Comparison of ENCODE assay signal across 24 cellular contexts in genomic region chr1:53951697-53952096, GRCh38. TPM values are rescaled to one million over a fixed set of nuclear protein-coding genes. Genes with fewer than 3 reads are reported as not detected.
DNase-seq lines count a peak whose midpoint lies in the region; FAIRE-seq and TF ChIP-seq lines count a peak whose summit lies in the region.
"Had no signal": no experiment of that assay in that cellular context is flagged by ENCODE, and none has a peak within 500 bp of the region (broad histone marks: within the 10 kb centered on the region; RNA-seq: fewer than 3 reads in every experiment).

No MANE protein-coding gene starts in this region.

- H3K27ac ChIP-seq in mammary epithelial cell (ENCODE audit: insufficient read depth, low read depth, low read length), result no peak overlapping the region
- peak overlapping the region; percentile 36; the same call in 1 of the 2 replicates for H3K27ac ChIP-seq in WERI-Rb-1
- H3K27ac ChIP-seq in liver (ENCODE audit: low read depth in 1 of 2, low read length in 2 of 2), result peak overlapping the region in 1 of 2 donors; percentile 3
- H3K27ac ChIP-seq in kidney (ENCODE audit: low read depth in 2 of 2, low read length in 2 of 2), result no peak overlapping the region
- H3K27ac ChIP-seq: BLaER1, KMS-11 had no signal

- H3K9me3 ChIP-seq in mammary epithelial cell (replicated peaks; ENCODE audit: insufficient read depth, low read length) (no peaks in the 10 kb centered on the region), WERI-Rb-1 (ENCODE audit: severe bottlenecking) (no peaks in the 10 kb centered on the region), liver (ENCODE audit: control insufficient read depth in 4 of 4, low read length in 3 of 4) (no peaks in the 10 kb centered on the region), kidney (ENCODE audit: control insufficient read depth in 1 of 2, low read length in 2 of 2) (no peaks in the 10 kb centered on the region)
- H3K9me3 ChIP-seq: BLaER1 had no signal

- peak overlapping the region; percentile 54 for H3K27ac Mint-ChIP-seq in MCF 10A (ENCODE audit: low read depth, unreplicated experiment)
- H3K27ac Mint-ChIP-seq in activated CD4-positive, alpha-beta T cell treated with anti-CD3 and anti-CD28 coated beads, Interleukin-2, amount 10 ng/mL, durations not matched to agents 7 days and 5 days, result no peak overlapping the region
- H3K27ac Mint-ChIP-seq: CD8-positive, alpha-beta T cell had no signal

- CTCF ChIA-PET in MCF 10A (lab: Yijun Ruan, JAX) (interaction anchor here (5.9 kb wide), 1 partner anchor 74 kb away, joined by 59 read pairs; no protein-coding TSS in a partner anchor), mammary epithelial cell (lab: Charles Lee; ENCODE audit: low non-redundant PET) (no interaction called here)
- CTCF ChIA-PET in activated CD4-positive, alpha-beta T cell treated with anti-CD3 and anti-CD28 coated beads, Interleukin-2, amount 10 ng/mL, durations not matched to agents 7 days and 5 days (lab: Charles Lee), result no interaction called here

- dilution Hi-C loops in mammary epithelial cell (cut with HindIII; ENCODE audit: low sequenced_read_pairs), result no loop called here

- POLR2A ChIA-PET in MCF 10A (lab: Yijun Ruan, JAX), result interaction anchor here (0.9 kb wide), 1 partner anchor 90 kb away, joined by 4 read pairs; no protein-coding TSS in a partner anchor
- POLR2A ChIA-PET in activated CD4-positive, alpha-beta T cell treated with anti-CD3 and anti-CD28 coated beads, Interleukin-2, amount 10 ng/mL, durations not matched to agents 7 days and 5 days (lab: Charles Lee), result no interaction called here

- intact Hi-C loops in MCF 10A (cut with micrococcal nuclease) (no loop called here), mammary epithelial cell (cut with micrococcal nuclease) (loop anchor here (10.0 kb wide), 1 partner anchor 467 kb away; no protein-coding TSS in a partner anchor), kidney (cut with DNase I) (no loop called here)

- FAIRE-seq in kidney (lab: Jason Lieb, UNC), result no peak
- FAIRE-seq: A204.1, GM12891, GM18507 had no signal

- WGBS in mammary epithelial cell (ENCODE audit: low coverage, missing lambda C conversion rate), result 94% methylated on average over 2 of the region's 5 CpGs
- 54% methylated on average over 5 of the region's 5 CpGs for WGBS in liver

- peaks cover 30% of the 10 kb centered on the region for H3K36me3 Mint-ChIP-seq in MCF 10A (ENCODE audit: insufficient read depth, unreplicated experiment)
- peaks cover 11% of the 10 kb centered on the region for H3K36me3 Mint-ChIP-seq in activated CD4-positive, alpha-beta T cell treated with anti-CD3 and anti-CD28 coated beads, Interleukin-2, amount 10 ng/mL, durations not matched to agents 7 days and 5 days (ENCODE audit: low read depth)

- TF ChIP-seq CTCF in MCF 10A (IDR thresholded peaks at IDR 0.05; ENCODE audit: unreplicated experiment) (no peak), mammary epithelial cell (conservative IDR thresholded peaks at IDR 0.05 in 1 of 2, IDR thresholded peaks at IDR 0.05 in 1 of 2; ENCODE audit: extremely low read depth in 1 of 2, insufficient read depth in 1 of 2, low read depth in 1 of 2, low read length in 2 of 2) (no peak), WERI-Rb-1 (IDR thresholded peaks at IDR 0.05; ENCODE audit: low read depth, low read length) (no peak), liver (IDR thresholded peaks at IDR 0.05; ENCODE audit: low read depth, low read length, missing input control) (no peak), kidney (IDR thresholded peaks at IDR 0.05; ENCODE audit: borderline replicate concordance, extremely low read depth, insufficient read depth) (no peak)

- H3K27me3 ChIP-seq in mammary epithelial cell (ENCODE audit: insufficient read depth, low read length) (no peaks in the 10 kb centered on the region), WERI-Rb-1 (ENCODE audit: insufficient read depth, low read depth, severe bottlenecking) (no peaks in the 10 kb centered on the region), liver (ENCODE audit: control insufficient read depth in 4 of 4, insufficient read depth in 4 of 4, low read length in 3 of 4) (no peaks in the 10 kb centered on the region)
- H3K27me3 ChIP-seq: BLaER1 had no signal

- H3K4me3 Mint-ChIP-seq in MCF 10A (ENCODE audit: unreplicated experiment), result no peak overlapping the region
- H3K4me3 Mint-ChIP-seq in activated CD4-positive, alpha-beta T cell treated with anti-CD3 and anti-CD28 coated beads, Interleukin-2, amount 10 ng/mL, durations not matched to agents 7 days and 5 days, result no peak overlapping the region
- H3K4me3 Mint-ChIP-seq: CD8-positive, alpha-beta T cell had no signal

- peaks cover 21% of the 10 kb centered on the region for H3K36me3 ChIP-seq in mammary epithelial cell (ENCODE audit: insufficient read depth, low read length)
- peaks cover 52% of the 10 kb centered on the region for H3K36me3 ChIP-seq in WERI-Rb-1
- H3K36me3 ChIP-seq in liver (ENCODE audit: control insufficient read depth in 4 of 4, insufficient read depth in 3 of 4, low read depth in 1 of 4, low read length in 3 of 4), result peaks cover 1 to 8% (median 3%) of the 10 kb centered on the region in 4 donors
- peaks cover 6 to 15% of the 10 kb centered on the region in 2 donors for H3K36me3 ChIP-seq in kidney (ENCODE audit: control insufficient read depth in 1 of 2, insufficient read depth in 2 of 2, low read length in 2 of 2)

- H3K4me1 ChIP-seq in mammary epithelial cell (ENCODE audit: insufficient read depth, low read length) (peaks cover 26% of the 10 kb centered on the region), liver (ENCODE audit: control insufficient read depth in 4 of 4, insufficient read depth in 4 of 4, low read length in 3 of 4) (peaks cover 2 to 16% (median 12%) of the 10 kb centered on the region in 4 donors), kidney (ENCODE audit: control insufficient read depth in 1 of 2, insufficient read depth in 1 of 2, low read depth in 1 of 2, low read length in 2 of 2) (peaks cover 3 to 5% of the 10 kb centered on the region in 2 donors)

- BruUV-seq in MCF 10A (replicated peaks; lab: Mats Ljungman, UMichigan) (no TSS peak), mammary epithelial cell (replicated peaks; lab: Mats Ljungman, UMichigan) (no TSS peak)

- no peak for TF ChIP-seq RAD21 in liver (IDR thresholded peaks at IDR 0.05)

- H3K9me3 Mint-ChIP-seq in MCF 10A (ENCODE audit: unreplicated experiment), result no peaks in the 10 kb centered on the region
- H3K9me3 Mint-ChIP-seq in activated CD4-positive, alpha-beta T cell treated with anti-CD3 and anti-CD28 coated beads, Interleukin-2, amount 10 ng/mL, durations not matched to agents 7 days and 5 days, result no peaks in the 10 kb centered on the region
- H3K9me3 Mint-ChIP-seq: CD8-positive, alpha-beta T cell had no signal

- H3K4me1 Mint-ChIP-seq in MCF 10A (ENCODE audit: insufficient read depth, unreplicated experiment), result peaks cover 18% of the 10 kb centered on the region
- peaks cover 26% of the 10 kb centered on the region for H3K4me1 Mint-ChIP-seq in activated CD4-positive, alpha-beta T cell treated with anti-CD3 and anti-CD28 coated beads, Interleukin-2, amount 10 ng/mL, durations not matched to agents 7 days and 5 days

- H3K4me2 ChIP-seq in mammary epithelial cell (ENCODE audit: insufficient read depth, low read depth, low read length), result no peak overlapping the region
- H3K4me2 ChIP-seq: BLaER1, KMS-11 had no signal

- H3K4me3 ChIP-seq in mammary epithelial cell (replicated peaks in 1 of 3; ENCODE audit: insufficient read depth in 1 of 3, low read depth in 2 of 3, low read length in 3 of 3) (no peak overlapping the region), WERI-Rb-1 (ENCODE audit: low read depth, low read length) (no peak overlapping the region), liver (ENCODE audit: low read depth in 1 of 3, low read length in 3 of 3) (no peak overlapping the region), kidney (ENCODE audit: low read length in 2 of 2) (no peak overlapping the region)
- H3K4me3 ChIP-seq: BLaER1 had no signal

- H3K9ac ChIP-seq in mammary epithelial cell (ENCODE audit: insufficient read depth, low read length) (no peak overlapping the region), liver (ENCODE audit: low read depth in 1 of 2, low read length in 2 of 2) (no peak overlapping the region), kidney (ENCODE audit: low read length in 2 of 2) (no peak overlapping the region)
- H3K9ac ChIP-seq: BLaER1, KMS-11 had no signal

- DNase-seq in MCF 10A (ENCODE audit: unreplicated experiment), result no peak
- DNase-seq in mammary epithelial cell, result no peak
- no peak for DNase-seq in WERI-Rb-1
- DNase-seq in activated gamma-delta T cell treated with Interleukin-2 at 50 U/mL for 16 hours, result no peak
- no peak for DNase-seq in kidney
- DNase-seq in stimulated activated CD4-positive, alpha-beta T cell treated with anti-CD3 and anti-CD28 coated beads, Interleukin-4, amount 100 ng/mL, for 24 hours, result no peak
- DNase-seq in activated CD4-positive, alpha-beta T cell treated with anti-CD3 and anti-CD28 coated beads, Interleukin-2, amount 10 ng/mL, durations not matched to agents 7 days and 5 days, result no peak
- DNase-seq: CD8-positive, alpha-beta T cell; DMS53; EL; GOT3; NCI-H1048; NCI-H1436; NCI-H1930; NCI-H2171; NCI-H526; OCI-M1 had no signal

- in situ Hi-C loops in mammary epithelial cell (cut with MboI; ENCODE audit: low sequenced_read_pairs in 2 of 2), result loop anchor here in 1 of 2 donors (10.0 kb wide), 1 partner anchor 67 kb away; the partner anchor contains the start of gene YIPF1

- H3K27me3 Mint-ChIP-seq in MCF 10A (ENCODE audit: insufficient read depth, unreplicated experiment), result no peaks in the 10 kb centered on the region
- H3K27me3 Mint-ChIP-seq in activated CD4-positive, alpha-beta T cell treated with anti-CD3 and anti-CD28 coated beads, Interleukin-2, amount 10 ng/mL, durations not matched to agents 7 days and 5 days, result no peaks in the 10 kb centered on the region

- H3K79me2 ChIP-seq in mammary epithelial cell (ENCODE audit: insufficient read depth, low read length), result peaks cover 87% of the 10 kb centered on the region

- no peaks in the 10 kb centered on the region for H4K20me1 ChIP-seq in mammary epithelial cell (ENCODE audit: insufficient read depth, low read length)

- no peak overlapping the region for H2AFZ ChIP-seq in mammary epithelial cell (ENCODE audit: low read depth, low read length)

RNA-seq across cellular contexts. Expression of gene LRRC42, which starts 5.5 kb away (rescaled TPM):
- total RNA-seq in MCF 10A (2022), result 39.1 and 41.2 TPM in 2 replicates
- total RNA-seq in mammary epithelial cell, result 10 to 100 TPM; 43.7 to 61.0 TPM
- polyA plus RNA-seq in mammary epithelial cell, result 53.4 TPM
- polyA minus RNA-seq in mammary epithelial cell, result 39.4 TPM
- 10 to 100 TPM in 1 of 2 donors, 1 to 10 TPM in 1; 9.8 to 10.4 TPM for total RNA-seq in liver
- 10 to 100 TPM; 11.4 to 14.8 TPM for polyA plus RNA-seq in liver
- 23.8 TPM for total RNA-seq in kidney
- polyA plus RNA-seq in kidney (ENCODE audit: insufficient read depth, low read depth, low replicate concordance), result 25.6 TPM
- total RNA-seq in activated CD4-positive, alpha-beta T cell treated with anti-CD3 and anti-CD28 coated beads, Interleukin-2, amount 10 ng/mL, durations not matched to agents 7 days and 5 days, result 10 to 100 TPM; 19.5 to 19.9 TPM

RNA-seq across cellular contexts. Expression of gene IFT25, which starts 6.2 kb away (rescaled TPM):
- total RNA-seq in MCF 10A (2022) (20.6 and 22.3 TPM in 2 replicates), mammary epithelial cell (10 to 100 TPM; 14.3 to 33.7 TPM), liver (10 to 100 TPM; 13.0 to 18.3 TPM), kidney (29.9 TPM)
- polyA plus RNA-seq in mammary epithelial cell (20.7 TPM), liver (10 to 100 TPM in 1 of 2 donors, 1 to 10 TPM in 1; 8.6 to 37.4 TPM), kidney (ENCODE audit: insufficient read depth, low read depth, low replicate concordance) (36.7 TPM)
- 14.2 TPM for polyA minus RNA-seq in mammary epithelial cell
- total RNA-seq in activated CD4-positive, alpha-beta T cell treated with anti-CD3 and anti-CD28 coated beads, Interleukin-2, amount 10 ng/mL, durations not matched to agents 7 days and 5 days, result 10 to 100 TPM; 71.8 to 74.3 TPM

RNA-seq across cellular contexts. Expression of gene DIO1, which starts 57.7 kb away (rescaled TPM):
- total RNA-seq in MCF 10A (2022) (not detected in 2 replicates), mammary epithelial cell (not detected), liver (100 to 1,000 TPM in 1 of 2 donors, 10 to 100 TPM in 1; 36.5 to 155 TPM), kidney (2.9 TPM)
- polyA plus RNA-seq in mammary epithelial cell (not detected), liver (100 to 1,000 TPM in 1 of 2 donors, 10 to 100 TPM in 1; 23.9 to 176 TPM), kidney (ENCODE audit: insufficient read depth, low read depth, low replicate concordance) (40.6 TPM)
- not detected for polyA minus RNA-seq in mammary epithelial cell
- not detected for total RNA-seq in activated CD4-positive, alpha-beta T cell treated with anti-CD3 and anti-CD28 coated beads, Interleukin-2, amount 10 ng/mL, durations not matched to agents 7 days and 5 days
- total RNA-seq: CD8-positive, alpha-beta T cell; M059J had no signal
